Comparison of ENCODE assay signal across 15 cellular contexts in genomic region chr4:108130955-108131354, GRCh38. TPM values are rescaled to one million over a fixed set of nuclear protein-coding genes. Genes with fewer than 3 reads are reported as not detected.
DNase-seq lines count a peak whose midpoint lies in the region; ATAC-seq, FAIRE-seq and TF ChIP-seq lines count a peak whose summit lies in the region.
"Had no signal": no experiment of that assay in that cellular context is flagged by ENCODE, and none has a peak within 500 bp of the region (broad histone marks: within the 10 kb centered on the region; RNA-seq: fewer than 3 reads in every experiment).

No MANE protein-coding gene starts in this region.

- DNase-seq in activated CD8-positive, alpha-beta T cell treated with anti-CD3 and anti-CD28 coated beads for 36 hours: no peak
- no peak for DNase-seq in activated CD8-positive, alpha-beta T cell treated with anti-CD3 and anti-CD28 coated beads, Interleukin-2, amount 10 ng/mL, durations not matched to agents 7 days and 5 days
- DNase-seq in NCI-H69 (lab: John Stamatoyannopoulos, UW) (peak; percentile 36), GM12878 (ENCODE audit: low read depth, low spot score) (no peak), neural progenitor cell (ENCODE audit: low spot score) (no peak), lower leg skin (ENCODE audit: low spot score in 2 of 2) (no peak), epidermal melanocyte (ENCODE audit: insufficient read length, low spot score) (no peak), MM.1S (no peak)
- DNase-seq: activated T-cell treated with anti-CD3 and anti-CD28 coated beads, Interleukin-2, amount 50 U/mL, for 48 hours; effector memory CD4-positive, alpha-beta T cell; kidney; stimulated activated CD4-positive, alpha-beta T cell treated with anti-CD3 and anti-CD28 coated beads, Interleukin-12 subunit alpha, Interleukin-12 subunit beta, amount 100 ng/mL, for 4 hours had no signal

- no peak overlapping the region for H3K4me2 ChIP-seq in GM12878 (ENCODE audit: control insufficient read depth, insufficient read depth)
- no peak overlapping the region for H3K4me2 ChIP-seq in neural progenitor cell
- no peak overlapping the region for H3K4me2 ChIP-seq in MM.1S (ENCODE audit: low read depth, low read length)

- BruUV-seq in GM12878 (replicated peaks; lab: Mats Ljungman, UMichigan): no TSS peak

- peak; percentile 19 for TF ChIP-seq CTCF in activated CD8-positive, alpha-beta T cell treated with anti-CD3 and anti-CD28 coated beads for 36 hours (IDR thresholded peaks at IDR 0.05)
- TF ChIP-seq CTCF in GM12878 (IDR thresholded peaks at IDR 0.05 in 2 of 3, conservative IDR thresholded peaks at IDR 0.05 in 1 of 3; ENCODE audit: control insufficient read depth in 2 of 3, extremely low read depth in 1 of 3, insufficient read depth in 1 of 3, low read depth in 3 of 3, low read length in 3 of 3): 0 out of 6 replicates have a peak, but pooled peaks of 1 of the 3 experiments have one; percentile 10
- peak; percentile 35 for TF ChIP-seq CTCF in neural progenitor cell (IDR thresholded peaks at IDR 0.05)
- TF ChIP-seq CTCF in lower leg skin (IDR thresholded peaks at IDR 0.05): no peak
- no peak for TF ChIP-seq CTCF in MM.1S (IDR thresholded peaks at IDR 0.05; ENCODE audit: low read length)

- POLR2A ChIA-PET in activated CD8-positive, alpha-beta T cell treated with anti-CD3 and anti-CD28 coated beads for 36 hours (lab: Charles Lee): interaction anchor here (0.9 to 1.9 kb wide), 9 partner anchors 10 to 50 kb away, joined by 3 to 6 read pairs (median 4); partner anchors contain the start of gene LEF1
- POLR2A ChIA-PET in activated CD8-positive, alpha-beta T cell treated with anti-CD3 and anti-CD28 coated beads, Interleukin-2, amount 10 ng/mL, durations not matched to agents 7 days and 5 days (lab: Charles Lee): interaction anchor here (1.0 kb wide), 1 partner anchor 15 kb away, joined by 3 read pairs; no protein-coding TSS in a partner anchor
- POLR2A ChIA-PET in GM12878 (lab: Charles Lee): interaction anchor here (0.5 to 0.6 kb wide), 2 partner anchors 486 to 1533 kb away, joined by 3 read pairs; no protein-coding TSS in a partner anchor

- no peaks in the 10 kb centered on the region for H4K20me1 ChIP-seq in GM12878 (ENCODE audit: control insufficient read depth, insufficient read depth)
- no peaks in the 10 kb centered on the region for H4K20me1 ChIP-seq in neural progenitor cell (ENCODE audit: low read depth)
- H4K20me1 ChIP-seq in MM.1S (ENCODE audit: insufficient read depth, low read length): no peaks in the 10 kb centered on the region

- peak overlapping the region; percentile 94 for H3K27ac Mint-ChIP-seq in activated CD8-positive, alpha-beta T cell treated with anti-CD3 and anti-CD28 coated beads for 36 hours
- H3K27ac Mint-ChIP-seq in activated CD8-positive, alpha-beta T cell treated with anti-CD3 and anti-CD28 coated beads, Interleukin-2, amount 10 ng/mL, durations not matched to agents 7 days and 5 days: no peak overlapping the region
- H3K27ac Mint-ChIP-seq in neural progenitor cell: no peak overlapping the region

- in situ Hi-C loops in GM12878 (cut with MboI): no loop called here

- TF ChIP-seq EP300 in GM12878 (IDR thresholded peaks at IDR 0.05; ENCODE audit: borderline replicate concordance in 1 of 2, control insufficient read depth in 1 of 2, low read depth in 2 of 2, low read length in 2 of 2): no peak

- H3F3A ChIP-seq in neural progenitor cell (ENCODE audit: low read depth) (peaks cover 15% of the 10 kb centered on the region), MM.1S (ENCODE audit: insufficient read depth, low read length) (no peaks in the 10 kb centered on the region)

- no peaks in the 10 kb centered on the region for H3K79me2 ChIP-seq in GM12878 (ENCODE audit: control insufficient read depth, insufficient read depth, low read length)
- no peaks in the 10 kb centered on the region for H3K79me2 ChIP-seq in neural progenitor cell (ENCODE audit: low read depth)
- peaks cover 64% of the 10 kb centered on the region for H3K79me2 ChIP-seq in MM.1S (ENCODE audit: low read length)

- no peak for TF ChIP-seq POLR2A in GM12878 (IDR thresholded peaks at IDR 0.05; ENCODE audit: low read depth, low read length)
- no peak for TF ChIP-seq POLR2A in lower leg skin (IDR thresholded peaks at IDR 0.05)

- RAD21 ChIA-PET in GM12878 (lab: Charles Lee; ENCODE audit: unreplicated experiment): interaction anchor here (0.8 to 1.4 kb wide), 3 partner anchors 13 to 40 kb away, joined by 3 read pairs; no protein-coding TSS in a partner anchor

- H3K4me3 Mint-ChIP-seq in activated CD8-positive, alpha-beta T cell treated with anti-CD3 and anti-CD28 coated beads for 36 hours: no peak overlapping the region
- no peak overlapping the region for H3K4me3 Mint-ChIP-seq in activated CD8-positive, alpha-beta T cell treated with anti-CD3 and anti-CD28 coated beads, Interleukin-2, amount 10 ng/mL, durations not matched to agents 7 days and 5 days
- H3K4me3 Mint-ChIP-seq in neural progenitor cell: no peak overlapping the region

- H3K36me3 ChIP-seq in GM12878 (ENCODE audit: control insufficient read depth in 2 of 2, insufficient read depth in 2 of 2, low read length in 1 of 2) (no peaks in the 10 kb centered on the region), neural progenitor cell (no peaks in the 10 kb centered on the region), MM.1S (replicated peaks; ENCODE audit: insufficient read depth, low read length) (no peaks in the 10 kb centered on the region)

- H2AFZ ChIP-seq in GM12878 (ENCODE audit: control insufficient read depth, low read depth, low read length) (no peak overlapping the region), neural progenitor cell (replicated peaks) (no peak overlapping the region), MM.1S (ENCODE audit: low read length) (no peak overlapping the region)

- no peak for FAIRE-seq in GM12878 (lab: Jason Lieb, UNC)
- FAIRE-seq: astrocyte, HTR-8/SVneo, kidney had no signal

- H3K27ac ChIP-seq in GM12878 (ENCODE audit: control insufficient read depth, insufficient read depth) (no peak overlapping the region), neural progenitor cell (no peak overlapping the region), MM.1S (ENCODE audit: low read length) (no peak overlapping the region)

- H3K4me1 ChIP-seq in GM12878 (ENCODE audit: control insufficient read depth, insufficient read depth, low read length): no peaks in the 10 kb centered on the region
- H3K4me1 ChIP-seq in neural progenitor cell: peaks cover 18% of the 10 kb centered on the region
- H3K4me1 ChIP-seq in MM.1S (ENCODE audit: low read length): no peaks in the 10 kb centered on the region

- SMC1A ChIA-PET in GM12878 (lab: Charles Lee; ENCODE audit: uncharacterized antibody, unreplicated experiment): interaction anchor here (0.9 to 1.6 kb wide), 2 partner anchors 22 to 26 kb away, joined by 4 to 5 read pairs; no protein-coding TSS in a partner anchor

- H3K9me2 ChIP-seq in MM.1S (replicated peaks; ENCODE audit: insufficient read depth, low read length): no peaks in the 10 kb centered on the region

- CTCF ChIA-PET in activated CD8-positive, alpha-beta T cell treated with anti-CD3 and anti-CD28 coated beads for 36 hours (lab: Charles Lee): interaction anchor here (0.9 to 3.2 kb wide), 12 partner anchors 8 to 112 kb away, joined by 3 to 15 read pairs (median 4); no protein-coding TSS in a partner anchor
- CTCF ChIA-PET in activated CD8-positive, alpha-beta T cell treated with anti-CD3 and anti-CD28 coated beads, Interleukin-2, amount 10 ng/mL, durations not matched to agents 7 days and 5 days (lab: Charles Lee): interaction anchor here (0.5 to 2.4 kb wide), 13 partner anchors 9 to 464 kb away, joined by 3 to 9 read pairs (median 3); no protein-coding TSS in a partner anchor
- CTCF ChIA-PET in GM12878 (lab: Yijun Ruan, JAX): interaction anchor here (1.0 to 2.1 kb wide), 7 partner anchors 8 to 441 kb away, joined by 3 to 8 read pairs (median 3); no protein-coding TSS in a partner anchor

- no peaks in the 10 kb centered on the region for H3K27me3 ChIP-seq in GM12878 (replicated peaks in 1 of 2; ENCODE audit: control insufficient read depth in 2 of 2, insufficient read depth in 2 of 2, low read length in 1 of 2)
- H3K27me3 ChIP-seq in neural progenitor cell: no peaks in the 10 kb centered on the region
- H3K27me3 ChIP-seq in MM.1S (replicated peaks; ENCODE audit: insufficient read depth, low read length): no peaks in the 10 kb centered on the region

- H3K4me1 Mint-ChIP-seq in activated CD8-positive, alpha-beta T cell treated with anti-CD3 and anti-CD28 coated beads for 36 hours (ENCODE audit: low read depth): peaks cover 86% of the 10 kb centered on the region
- peaks cover 83% of the 10 kb centered on the region for H3K4me1 Mint-ChIP-seq in activated CD8-positive, alpha-beta T cell treated with anti-CD3 and anti-CD28 coated beads, Interleukin-2, amount 10 ng/mL, durations not matched to agents 7 days and 5 days (ENCODE audit: low read depth)
- H3K4me1 Mint-ChIP-seq in neural progenitor cell: peaks cover 23% of the 10 kb centered on the region

- peak; percentile 21; the same call in 1 of the 2 replicates for TF ChIP-seq RAD21 in GM12878 (IDR thresholded peaks at IDR 0.05; ENCODE audit: insufficient read depth, low read depth, low read length)

- H3K9ac ChIP-seq in GM12878 (ENCODE audit: control insufficient read depth, insufficient read depth, low read length): no peak overlapping the region
- no peak overlapping the region for H3K9ac ChIP-seq in neural progenitor cell
- H3K9ac ChIP-seq in MM.1S (ENCODE audit: low read length): no peak overlapping the region

- H3K4me3 ChIP-seq in GM12878 (no peak overlapping the region), neural progenitor cell (no peak overlapping the region), lower leg skin (ENCODE audit: low read depth, poor library complexity, severe bottlenecking) (no peak overlapping the region), MM.1S (ENCODE audit: low read length) (no peak overlapping the region)

- intact Hi-C loops in activated CD8-positive, alpha-beta T cell treated with anti-CD3 and anti-CD28 coated beads for 36 hours (cut with micrococcal nuclease): no loop called here
- intact Hi-C loops in GM12878 (cut with micrococcal nuclease; ENCODE audit: unreplicated experiment): no loop called here
- intact Hi-C loops in lower leg skin (cut with DNase I; ENCODE audit: low total_unique reads): no loop called here

- ATAC-seq in activated CD8-positive, alpha-beta T cell treated with anti-CD3 and anti-CD28 coated beads for 36 hours: no peak
- ATAC-seq in activated CD8-positive, alpha-beta T cell treated with anti-CD3 and anti-CD28 coated beads, Interleukin-2, amount 10 ng/mL, durations not matched to agents 7 days and 5 days: no peak
- ATAC-seq in GM12878: no peak
- ATAC-seq: activated CD4-positive, CD25-positive, alpha-beta regulatory T cell treated with anti-CD3 and anti-CD28 coated beads, Interleukin-2, amount 50 U/mL, for 24 hours had no signal

- H3K36me3 Mint-ChIP-seq in activated CD8-positive, alpha-beta T cell treated with anti-CD3 and anti-CD28 coated beads for 36 hours (ENCODE audit: low read depth): peaks cover 49% of the 10 kb centered on the region
- H3K36me3 Mint-ChIP-seq in activated CD8-positive, alpha-beta T cell treated with anti-CD3 and anti-CD28 coated beads, Interleukin-2, amount 10 ng/mL, durations not matched to agents 7 days and 5 days (ENCODE audit: low read depth): peaks cover 78% of the 10 kb centered on the region
- peaks cover 23% of the 10 kb centered on the region for H3K36me3 Mint-ChIP-seq in neural progenitor cell

- no peaks in the 10 kb centered on the region for H3K27me3 Mint-ChIP-seq in activated CD8-positive, alpha-beta T cell treated with anti-CD3 and anti-CD28 coated beads for 36 hours
- H3K27me3 Mint-ChIP-seq in activated CD8-positive, alpha-beta T cell treated with anti-CD3 and anti-CD28 coated beads, Interleukin-2, amount 10 ng/mL, durations not matched to agents 7 days and 5 days (ENCODE audit: low read depth): no peaks in the 10 kb centered on the region
- peaks cover 3% of the 10 kb centered on the region for H3K27me3 Mint-ChIP-seq in neural progenitor cell (ENCODE audit: insufficient read depth, low read depth)

- H3K9me3 ChIP-seq in GM12878 (replicated peaks; ENCODE audit: control insufficient read depth, insufficient read depth, low read length) (no peaks in the 10 kb centered on the region), neural progenitor cell (ENCODE audit: low read depth) (no peaks in the 10 kb centered on the region), MM.1S (replicated peaks; ENCODE audit: insufficient read depth, low read length) (no peaks in the 10 kb centered on the region)

- WGBS in GM12878 (ENCODE audit: insufficient coverage, insufficient replicate concordance, low lambda C conversion rate, missing lambda C conversion rate): 47% methylated on average over 4 of the region's 4 CpGs
- WGBS in lower leg skin, 2 donors: 93 to 94% methylated on average over 4 of the region's 4 CpGs

- no peaks in the 10 kb centered on the region for H3K9me3 Mint-ChIP-seq in activated CD8-positive, alpha-beta T cell treated with anti-CD3 and anti-CD28 coated beads for 36 hours
- H3K9me3 Mint-ChIP-seq in activated CD8-positive, alpha-beta T cell treated with anti-CD3 and anti-CD28 coated beads, Interleukin-2, amount 10 ng/mL, durations not matched to agents 7 days and 5 days (ENCODE audit: insufficient read depth): no peaks in the 10 kb centered on the region
- H3K9me3 Mint-ChIP-seq in neural progenitor cell: no peaks in the 10 kb centered on the region

RNA-seq across cellular contexts. Expression of gene LEF1, which starts 37.8 kb away (rescaled TPM):
- 100 to 1,000 TPM; 178 to 182 TPM for total RNA-seq in activated CD8-positive, alpha-beta T cell treated with anti-CD3 and anti-CD28 coated beads for 36 hours
- 100 to 1,000 TPM; 205 to 246 TPM for total RNA-seq in activated CD8-positive, alpha-beta T cell treated with anti-CD3 and anti-CD28 coated beads, Interleukin-2, amount 10 ng/mL, durations not matched to agents 7 days and 5 days
- 14.4 and 16.8 TPM in 2 replicates for total RNA-seq in GM12878 (2013; cell fraction: nucleolus; rRNA removed)
- total RNA-seq in GM12878 (2014; rRNA removed) (22.7 and 23.9 TPM in 2 replicates), GM12878 (2014; rRNA removed; fragmentation: Illumina TruSeq; extraction: Trizol) (24.3 and 24.5 TPM in 2 replicates), GM12878 (2021) (18.0 and 18.4 TPM in 2 replicates), neural progenitor cell (ENCODE audit: low replicate concordance) (15.0 and 19.4 TPM in 2 replicates), lower leg skin (10 to 100 TPM in 2 of 4 donors, 1 to 10 TPM in 2; 1.7 to 17.8 (median 7.8) TPM)
- polyA plus RNA-seq in GM12878 (2011; ENCODE audit: low read depth): 8.4 TPM
- polyA plus RNA-seq in GM12878 (2011; rRNA removed) (10.4 and 12.7 TPM in 2 replicates), GM12878 (2014; fragmentation: Illumina TruSeq; extraction: Trizol) (38.1 and 53.6 TPM in 2 replicates), GM12878 (2014; fragmentation: Nextera tagmentation; extraction: Ambion mirVana) (10 to 100 TPM; 10.2 to 10.5 TPM), GM12878 (2014; rRNA removed) (14.9 and 20.5 TPM in 2 replicates), GM12878 (2016; fragmentation: Nextera tagmentation; extraction: Ambion mirVana) (10 to 100 TPM; 16.7 to 23.5 TPM)
- 9.4 and 10.7 TPM in 2 replicates for polyA plus RNA-seq in GM12878 (2011; cell fraction: cytosol; rRNA removed)
- polyA plus RNA-seq in GM12878 (2011; cell fraction: nucleus; rRNA removed): 7.4 and 9.6 TPM in 2 replicates
- polyA plus RNA-seq in GM12878 (2012): 10.2 and 12.1 TPM in 2 replicates
- polyA minus RNA-seq in GM12878 (2011; rRNA and poly(A)+ RNA removed): 15.9 and 18.7 TPM in 2 replicates
- polyA minus RNA-seq in GM12878 (2011; cell fraction: cytosol; rRNA and poly(A)+ RNA removed): 2.7 and 3.7 TPM in 2 replicates
- 6.0 and 11.5 TPM in 2 replicates for polyA minus RNA-seq in GM12878 (2011; cell fraction: nucleus; rRNA and poly(A)+ RNA removed)

Comparison
In these comparisons a context has a peak if more than half of its experiments do, and no peak if none do; other contexts are left out.
1. CTCF ChIP-seq: peak in activated CD8-positive, alpha-beta T cell treated with anti-CD3 and anti-CD28 coated beads for 36 hours (single experiment) and neural progenitor cell (single experiment); none in lower leg skin (0 of 3) and MM.1S (single experiment).